Comparison of ENCODE assay signal across 8 cellular contexts in genomic region chr4:1043658-1044468, GRCh38. TPM values are rescaled to one million over a fixed set of nuclear protein-coding genes. Genes with fewer than 3 reads are reported as not detected.
DNase-seq lines count a peak whose midpoint lies in the region; ATAC-seq and TF ChIP-seq lines count a peak whose summit lies in the region.

No MANE protein-coding gene starts in this region.

- H3K27me3 Mint-ChIP-seq in activated T-cell treated with anti-CD3 and anti-CD28 coated beads, Interleukin-2, amount 50 U/mL, for 24 hours = peaks cover 43% of the 10 kb centered on the region
- peaks cover 18% of the 10 kb centered on the region for H3K27me3 Mint-ChIP-seq in progenitor cell of endocrine pancreas

- intact Hi-C loops in head of caudate nucleus (cut with DNase I) = no loop called here

- H3K4me1 Mint-ChIP-seq in activated T-cell treated with anti-CD3 and anti-CD28 coated beads, Interleukin-2, amount 50 U/mL, for 24 hours (ENCODE audit: low read depth) = peaks cover 9% of the 10 kb centered on the region
- peaks cover 15% of the 10 kb centered on the region for H3K4me1 Mint-ChIP-seq in progenitor cell of endocrine pancreas (ENCODE audit: low read depth)

- no peak overlapping the region for H3K27ac Mint-ChIP-seq in activated T-cell treated with anti-CD3 and anti-CD28 coated beads, Interleukin-2, amount 50 U/mL, for 24 hours
- H3K27ac Mint-ChIP-seq in progenitor cell of endocrine pancreas = no peak overlapping the region

- ATAC-seq in HG02852 (IDR thresholded peaks at IDR 0.05; ENCODE audit: unreplicated experiment) = no peak
- ATAC-seq in HG02970 (IDR thresholded peaks at IDR 0.05; ENCODE audit: low FRiP score, unreplicated experiment) = no peak
- no peak for ATAC-seq in HG03457 (IDR thresholded peaks at IDR 0.05; ENCODE audit: unreplicated experiment)

- H3K36me3 Mint-ChIP-seq in activated T-cell treated with anti-CD3 and anti-CD28 coated beads, Interleukin-2, amount 50 U/mL, for 24 hours (ENCODE audit: low read depth) = no peaks in the 10 kb centered on the region
- no peaks in the 10 kb centered on the region for H3K36me3 Mint-ChIP-seq in progenitor cell of endocrine pancreas (ENCODE audit: insufficient read depth)

- TF ChIP-seq CTCF in HFF-Myc (IDR thresholded peaks at IDR 0.05; ENCODE audit: low read depth, low read length, missing control alignments) (no peak), progenitor cell of endocrine pancreas (IDR thresholded peaks at IDR 0.05; ENCODE audit: unreplicated experiment) (no peak)

- no peak overlapping the region for H3K4me3 Mint-ChIP-seq in activated T-cell treated with anti-CD3 and anti-CD28 coated beads, Interleukin-2, amount 50 U/mL, for 24 hours
- no peak overlapping the region for H3K4me3 Mint-ChIP-seq in progenitor cell of endocrine pancreas (ENCODE audit: low read depth)

- peak overlapping the region; percentile 25; the same call in 1 of the 2 replicates for H3K4me3 ChIP-seq in HFF-Myc (replicated peaks; ENCODE audit: low read depth, low read length)

- no peaks in the 10 kb centered on the region for H3K9me3 Mint-ChIP-seq in activated T-cell treated with anti-CD3 and anti-CD28 coated beads, Interleukin-2, amount 50 U/mL, for 24 hours
- no peaks in the 10 kb centered on the region for H3K9me3 Mint-ChIP-seq in progenitor cell of endocrine pancreas (ENCODE audit: low read depth)

- DNase-seq in A172 (ENCODE audit: low spot score) = peak; percentile 99
- DNase-seq in HFF-Myc (ENCODE audit: extremely low read depth, low read depth) = peak; percentile 93
- peak; percentile 51 for DNase-seq in activated T-cell treated with anti-CD3 and anti-CD28 coated beads, Interleukin-2, amount 50 U/mL, for 24 hours
- DNase-seq in head of caudate nucleus = peak in 38 of 42 donors; percentile 38 to 95 (median 68)
- DNase-seq in progenitor cell of endocrine pancreas (ENCODE audit: low spot score, unreplicated experiment) = peak; percentile 50

RNA-seq across cellular contexts. Expression of gene FGFRL1, which starts 32.4 kb away (rescaled TPM):
- 85.0 and 102 TPM in 2 replicates for total RNA-seq in A172 (2014; rRNA removed; shearing (Covaris generic))
- 121 and 126 TPM in 2 replicates for total RNA-seq in progenitor cell of endocrine pancreas

RNA-seq across cellular contexts. Expression of gene SLC26A1, which starts 50.7 kb away (rescaled TPM):
- 0.41 TPM in 1 of 2 replicates, not detected in the other for total RNA-seq in A172 (2014; rRNA removed; shearing (Covaris generic))
- total RNA-seq in progenitor cell of endocrine pancreas = 2.6 and 3.3 TPM in 2 replicates

RNA-seq across cellular contexts. Expression of gene IDUA, which starts 57.0 kb away (rescaled TPM):
- 14.1 and 16.1 TPM in 2 replicates for total RNA-seq in A172 (2014; rRNA removed; shearing (Covaris generic))
- total RNA-seq in progenitor cell of endocrine pancreas = 79.4 and 87.0 TPM in 2 replicates
